17 cellular contexts compared by ENCODE assay signal in the genomic region with DNA sequence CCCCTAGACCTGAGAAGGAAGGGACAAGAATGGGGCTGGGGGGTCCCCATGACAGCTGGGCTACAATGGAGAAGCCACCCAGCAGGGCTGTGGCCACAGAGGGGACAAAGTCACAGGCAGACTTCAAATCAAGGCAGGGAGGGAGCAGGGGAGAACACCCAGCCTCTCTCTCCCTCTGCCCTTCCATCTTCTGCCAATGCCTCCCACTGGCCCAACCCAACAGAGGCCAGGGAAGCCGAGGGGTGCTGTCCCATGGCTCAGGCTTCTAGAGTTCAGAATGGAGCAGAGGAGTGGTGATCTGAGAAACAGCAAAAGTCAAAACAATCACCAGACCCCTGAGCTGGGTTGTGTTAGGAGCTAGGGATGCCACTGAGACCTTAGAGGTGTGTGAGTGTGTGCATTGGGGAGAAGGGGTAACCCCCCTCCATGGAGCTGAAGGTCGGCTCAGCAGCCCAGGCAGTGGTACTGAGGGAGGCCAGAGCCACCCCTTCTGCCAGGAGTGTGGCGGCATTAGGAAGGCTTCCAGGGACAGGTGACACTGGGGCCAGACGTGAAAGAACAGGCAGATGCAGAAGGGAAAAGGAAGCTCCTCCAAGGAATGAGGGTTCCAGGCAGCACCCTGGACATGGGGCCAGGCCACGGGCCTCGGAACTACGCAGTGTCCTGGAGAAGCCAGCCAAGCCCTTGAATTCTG. TPM values are rescaled to one million over a fixed set of nuclear protein-coding genes. Genes with fewer than 3 reads are reported as not detected.
DNase-seq lines count a peak whose midpoint lies in the region; ATAC-seq and TF ChIP-seq lines count a peak whose summit lies in the region.
"Had no signal": no experiment of that assay in that cellular context is flagged by ENCODE, and none has a peak within 500 bp of the region (broad histone marks: within the 10 kb centered on the region; RNA-seq: fewer than 3 reads in every experiment).

No MANE protein-coding gene starts in this region.

- H3K36me3 ChIP-seq in right atrium auricular region (no peaks in the 10 kb centered on the region), heart right ventricle (no peaks in the 10 kb centered on the region)
- no peaks in the 10 kb centered on the region for H3K36me3 ChIP-seq in CD8-positive, alpha-beta memory T cell (ENCODE audit: insufficient read depth, low read length)

- no peaks in the 10 kb centered on the region for H3K9me3 Mint-ChIP-seq in CD8-positive, alpha-beta memory T cell
- H3K9me3 Mint-ChIP-seq: CD4-positive, alpha-beta T cell; GM23338 had no signal

- TF ChIP-seq CTCF in right atrium auricular region (IDR thresholded peaks at IDR 0.05) (no peak), heart right ventricle (IDR thresholded peaks at IDR 0.05) (no peak)

- peaks cover 20 to 42% of the 10 kb centered on the region in 2 donors for H3K27me3 Mint-ChIP-seq in CD8-positive, alpha-beta memory T cell

- no peak overlapping the region for H3K27ac Mint-ChIP-seq in CD8-positive, alpha-beta memory T cell
- H3K27ac Mint-ChIP-seq: CD4-positive, alpha-beta T cell; GM23338 had no signal

- DNase-seq in NCI-H510A treated with DMSO at 0.1 percent for 48 hours (lab: John Stamatoyannopoulos, UW) = peak; percentile 35
- no peak for DNase-seq in NCI-H510A (lab: John Stamatoyannopoulos, UW)
- DNase-seq in right atrium auricular region (ENCODE audit: low spot score) = no peak
- no peak for DNase-seq in heart right ventricle
- no peak for DNase-seq in COLO668 (lab: John Stamatoyannopoulos, UW; ENCODE audit: unreplicated experiment)
- DNase-seq in CD8-positive, alpha-beta memory T cell = no peak
- no peak for DNase-seq in foreskin melanocyte
- DNase-seq: CD4-positive, alpha-beta T cell; DND-41; GDM1; H7 had no signal

- H3K36me3 Mint-ChIP-seq in CD8-positive, alpha-beta memory T cell = no peaks in the 10 kb centered on the region

- H3K4me3 Mint-ChIP-seq in CD8-positive, alpha-beta memory T cell = no peak overlapping the region
- H3K4me3 Mint-ChIP-seq: CD4-positive, alpha-beta T cell; GM23338 had no signal

- ATAC-seq in heart right ventricle (no peak), esophagus mucosa (peak; percentile 16)
- ATAC-seq: GM23338, HepG2 had no signal

- no peaks in the 10 kb centered on the region for H3K9me3 ChIP-seq in right atrium auricular region
- H3K9me3 ChIP-seq in heart right ventricle = no peaks in the 10 kb centered on the region
- H3K9me3 ChIP-seq in CD8-positive, alpha-beta memory T cell (ENCODE audit: low read length) = no peaks in the 10 kb centered on the region
- H3K9me3 ChIP-seq: BLaER1 had no signal

- H3K4me1 Mint-ChIP-seq in CD8-positive, alpha-beta memory T cell = no peaks in the 10 kb centered on the region
- H3K4me1 Mint-ChIP-seq: GM23338 had no signal

- no peaks in the 10 kb centered on the region for H3K27me3 ChIP-seq in right atrium auricular region
- peaks cover 0 to 17% (median 7%) of the 10 kb centered on the region in 7 donors for H3K27me3 ChIP-seq in heart right ventricle
- H3K27me3 ChIP-seq in CD8-positive, alpha-beta memory T cell (ENCODE audit: insufficient read depth, low read length, poor library complexity, severe bottlenecking) = no peaks in the 10 kb centered on the region
- H3K27me3 ChIP-seq: BLaER1 had no signal

- POLR2A ChIA-PET in CD8-positive, alpha-beta memory T cell (lab: Charles Lee) = no interaction called here

- H3K4me3 ChIP-seq in right atrium auricular region = no peak overlapping the region
- H3K4me3 ChIP-seq in heart right ventricle = no peak overlapping the region
- H3K4me3 ChIP-seq in CD8-positive, alpha-beta memory T cell (ENCODE audit: low read length) = no peak overlapping the region
- H3K4me3 ChIP-seq: BLaER1, GM23338 had no signal

- H3K27ac ChIP-seq in right atrium auricular region (peak overlapping the region; percentile 35 to 69), heart right ventricle (no peak overlapping the region)
- H3K27ac ChIP-seq in CD8-positive, alpha-beta memory T cell (ENCODE audit: low read depth, low read length) = no peak overlapping the region
- H3K27ac ChIP-seq: 22Rv1, BLaER1 had no signal

- WGBS in heart right ventricle, 2 donors = 52 to 54% methylated on average over 7 of the region's 7 CpGs

- intact Hi-C loops in heart right ventricle (cut with DNase I) = no loop called here

- CTCF ChIA-PET in CD8-positive, alpha-beta memory T cell (lab: Charles Lee) = no interaction called here

- peaks cover 0 to 25% of the 10 kb centered on the region in 2 donors for H3K4me1 ChIP-seq in right atrium auricular region
- peaks cover 0 to 18% (median 11%) of the 10 kb centered on the region in 9 donors for H3K4me1 ChIP-seq in heart right ventricle
- no peaks in the 10 kb centered on the region for H3K4me1 ChIP-seq in CD8-positive, alpha-beta memory T cell (ENCODE audit: insufficient read depth, low read length)
- H3K4me1 ChIP-seq: BLaER1 had no signal

RNA-seq across cellular contexts. Expression of a gene that starts 12.0 kb away (rescaled TPM):
- 1 to 10 TPM; 1.9 to 5.8 TPM for total RNA-seq in right atrium auricular region
- 1 to 10 TPM in 8 of 10 donors, under 1 TPM in 2; 0.58 to 5.9 (median 2.0) TPM for total RNA-seq in heart right ventricle
- polyA plus RNA-seq in heart right ventricle = 1 to 10 TPM in 1 of 2 donors, under 1 TPM in 1; 0.39 to 1.1 TPM
- total RNA-seq in esophagus mucosa = 0.08 TPM
- not detected for total RNA-seq in CD8-positive, alpha-beta memory T cell
- not detected for polyA plus RNA-seq in CD8-positive, alpha-beta memory T cell
- total RNA-seq: A673; CD4-positive, alpha-beta T cell; HepG2 had no signal
- polyA plus RNA-seq: HepG2 had no signal

RNA-seq across cellular contexts. Expression of a gene that starts 54.4 kb away (rescaled TPM):
- total RNA-seq in right atrium auricular region (10 to 100 TPM; 10.3 to 10.5 TPM), heart right ventricle (10 to 100 TPM in 1 of 10 donors, 1 to 10 TPM in 9; 6.4 to 10.4 (median 8.9) TPM), esophagus mucosa (8.9 TPM)
- polyA plus RNA-seq in heart right ventricle = 10 to 100 TPM in 1 of 2 donors, 1 to 10 TPM in 1; 7.3 to 11.5 TPM
- total RNA-seq in CD8-positive, alpha-beta memory T cell = 10 to 100 TPM; 10.3 to 11.6 TPM
- 15.6 TPM for polyA plus RNA-seq in CD8-positive, alpha-beta memory T cell

Comparison
In these comparisons a context has a peak if more than half of its experiments do, and no peak if none do; other contexts are left out.
1. H3K27ac ChIP-seq: peak in right atrium auricular region (2 of 2); none in heart right ventricle (0 of 10) and CD8-positive, alpha-beta memory T cell (single experiment).